1 cellular context compared by ENCODE assay signal in the genomic region with DNA sequence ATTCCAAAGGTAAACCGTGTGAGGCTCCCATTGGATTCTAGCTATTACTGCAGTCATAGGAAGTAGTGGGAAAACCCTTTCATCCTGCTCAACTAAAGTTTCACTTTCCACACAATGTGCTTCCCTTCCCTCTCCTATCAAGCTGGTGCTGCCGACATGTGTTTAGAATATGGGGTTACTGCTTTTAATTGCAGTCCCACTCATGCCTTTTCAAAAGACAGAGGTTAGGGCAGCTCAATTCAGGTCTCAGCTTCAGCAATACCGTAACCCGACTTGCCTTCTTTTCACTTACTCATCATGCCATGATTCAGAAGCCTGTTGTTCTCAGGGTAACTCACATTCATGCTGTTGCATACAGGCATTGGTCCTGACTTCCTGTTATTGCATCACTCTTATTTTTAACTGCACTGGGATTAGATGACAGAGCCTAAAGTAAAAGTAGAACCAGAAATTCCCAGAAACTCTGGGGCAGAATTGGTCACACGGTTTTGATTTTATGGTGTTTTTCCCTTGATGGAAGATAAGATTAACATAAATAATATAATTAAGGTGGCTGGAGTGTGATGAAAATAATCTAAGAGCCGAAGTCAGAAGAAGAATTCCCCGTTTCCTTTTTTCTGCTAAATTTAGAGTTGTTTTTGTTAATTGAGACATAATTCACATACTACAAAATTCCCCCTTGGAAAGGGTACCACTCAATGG.
TF ChIP-seq lines count a peak whose summit lies in the region.

No MANE protein-coding gene starts in this region.

TF ChIP-seq in A549, 52 proteins besides CTCF, POLR2A, EP300 and RAD21 (continued from another document):
- TF ChIP-seq, protein P1, sequence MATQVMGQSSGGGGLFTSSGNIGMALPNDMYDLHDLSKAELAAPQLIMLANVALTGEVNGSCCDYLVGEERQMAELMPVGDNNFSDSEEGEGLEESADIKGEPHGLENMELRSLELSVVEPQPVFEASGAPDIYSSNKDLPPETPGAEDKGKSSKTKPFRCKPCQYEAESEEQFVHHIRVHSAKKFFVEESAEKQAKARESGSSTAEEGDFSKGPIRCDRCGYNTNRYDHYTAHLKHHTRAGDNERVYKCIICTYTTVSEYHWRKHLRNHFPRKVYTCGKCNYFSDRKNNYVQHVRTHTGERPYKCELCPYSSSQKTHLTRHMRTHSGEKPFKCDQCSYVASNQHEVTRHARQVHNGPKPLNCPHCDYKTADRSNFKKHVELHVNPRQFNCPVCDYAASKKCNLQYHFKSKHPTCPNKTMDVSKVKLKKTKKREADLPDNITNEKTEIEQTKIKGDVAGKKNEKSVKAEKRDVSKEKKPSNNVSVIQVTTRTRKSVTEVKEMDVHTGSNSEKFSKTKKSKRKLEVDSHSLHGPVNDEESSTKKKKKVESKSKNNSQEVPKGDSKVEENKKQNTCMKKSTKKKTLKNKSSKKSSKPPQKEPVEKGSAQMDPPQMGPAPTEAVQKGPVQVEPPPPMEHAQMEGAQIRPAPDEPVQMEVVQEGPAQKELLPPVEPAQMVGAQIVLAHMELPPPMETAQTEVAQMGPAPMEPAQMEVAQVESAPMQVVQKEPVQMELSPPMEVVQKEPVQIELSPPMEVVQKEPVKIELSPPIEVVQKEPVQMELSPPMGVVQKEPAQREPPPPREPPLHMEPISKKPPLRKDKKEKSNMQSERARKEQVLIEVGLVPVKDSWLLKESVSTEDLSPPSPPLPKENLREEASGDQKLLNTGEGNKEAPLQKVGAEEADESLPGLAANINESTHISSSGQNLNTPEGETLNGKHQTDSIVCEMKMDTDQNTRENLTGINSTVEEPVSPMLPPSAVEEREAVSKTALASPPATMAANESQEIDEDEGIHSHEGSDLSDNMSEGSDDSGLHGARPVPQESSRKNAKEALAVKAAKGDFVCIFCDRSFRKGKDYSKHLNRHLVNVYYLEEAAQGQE (IDR thresholded peaks at IDR 0.05), result no peak
- TF ChIP-seq CEBPB (IDR thresholded peaks at IDR 0.05), result peak; percentile 86 to 94
- TF ChIP-seq MAFK (IDR thresholded peaks at IDR 0.05; ENCODE audit: partially characterized antibody), result peak; percentile 69
- no peak for TF ChIP-seq POLR2AphosphoS2 (conservative IDR thresholded peaks at IDR 0.05; ENCODE audit: low read length)
- no peak for TF ChIP-seq TFCP2L1 (CRISPR knock-in tag; IDR thresholded peaks at IDR 0.05)
- TF ChIP-seq SREBF2 (IDR thresholded peaks at IDR 0.05), result no peak
- no peak for TF ChIP-seq TP53 (CRISPR knock-in tag; IDR thresholded peaks at IDR 0.05)
- TF ChIP-seq JUN (IDR thresholded peaks at IDR 0.05), result peak in 1 of 2 experiments; percentile 22; a peak in 1 of 5 replicates
- no peak for TF ChIP-seq ZNF302 (CRISPR knock-in tag; IDR thresholded peaks at IDR 0.05)
- TF ChIP-seq, protein P2, sequence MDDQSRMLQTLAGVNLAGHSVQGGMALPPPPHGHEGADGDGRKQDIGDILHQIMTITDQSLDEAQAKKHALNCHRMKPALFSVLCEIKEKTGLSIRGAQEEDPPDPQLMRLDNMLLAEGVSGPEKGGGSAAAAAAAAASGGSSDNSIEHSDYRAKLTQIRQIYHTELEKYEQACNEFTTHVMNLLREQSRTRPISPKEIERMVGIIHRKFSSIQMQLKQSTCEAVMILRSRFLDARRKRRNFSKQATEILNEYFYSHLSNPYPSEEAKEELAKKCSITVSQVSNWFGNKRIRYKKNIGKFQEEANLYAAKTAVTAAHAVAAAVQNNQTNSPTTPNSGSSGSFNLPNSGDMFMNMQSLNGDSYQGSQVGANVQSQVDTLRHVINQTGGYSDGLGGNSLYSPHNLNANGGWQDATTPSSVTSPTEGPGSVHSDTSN (IDR thresholded peaks at IDR 0.05), result no peak
- TF ChIP-seq EHMT2 (IDR thresholded peaks at IDR 0.05; ENCODE audit: low read depth), result no peak
- TF ChIP-seq, protein P3, sequence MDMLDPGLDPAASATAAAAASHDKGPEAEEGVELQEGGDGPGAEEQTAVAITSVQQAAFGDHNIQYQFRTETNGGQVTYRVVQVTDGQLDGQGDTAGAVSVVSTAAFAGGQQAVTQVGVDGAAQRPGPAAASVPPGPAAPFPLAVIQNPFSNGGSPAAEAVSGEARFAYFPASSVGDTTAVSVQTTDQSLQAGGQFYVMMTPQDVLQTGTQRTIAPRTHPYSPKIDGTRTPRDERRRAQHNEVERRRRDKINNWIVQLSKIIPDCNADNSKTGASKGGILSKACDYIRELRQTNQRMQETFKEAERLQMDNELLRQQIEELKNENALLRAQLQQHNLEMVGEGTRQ (IDR thresholded peaks at IDR 0.05), result no peak
- no peak for TF ChIP-seq RFX5 (IDR thresholded peaks at IDR 0.05)
- TF ChIP-seq FOXS1 (CRISPR knock-in tag; IDR thresholded peaks at IDR 0.05), result no peak
- TF ChIP-seq KDM1A (IDR thresholded peaks at IDR 0.05; ENCODE audit: low read depth), result no peak
- TF ChIP-seq CBX8 (IDR thresholded peaks at IDR 0.05), result no peak
- no peak for TF ChIP-seq CHD4 (IDR thresholded peaks at IDR 0.05; ENCODE audit: borderline replicate concordance)
- no peak for TF ChIP-seq RNF2 (IDR thresholded peaks at IDR 0.05; ENCODE audit: borderline replicate concordance, low read depth)
- TF ChIP-seq PHF8 (IDR thresholded peaks at IDR 0.05; ENCODE audit: borderline replicate concordance, low read depth), result no peak
- TF ChIP-seq GATA3 (IDR thresholded peaks at IDR 0.05; ENCODE audit: borderline replicate concordance), result no peak
- TF ChIP-seq HOXB13 (CRISPR knock-in tag; IDR thresholded peaks at IDR 0.05; ENCODE audit: low read depth), result no peak
- TF ChIP-seq CBX2 (IDR thresholded peaks at IDR 0.05; ENCODE audit: borderline replicate concordance, low read depth), result no peak
- TF ChIP-seq JUNB (IDR thresholded peaks at IDR 0.05), result peak; percentile 51
- no peak for TF ChIP-seq HEYL (CRISPR knock-in tag; IDR thresholded peaks at IDR 0.05)
- no peak for TF ChIP-seq NPAS2 (CRISPR knock-in tag; IDR thresholded peaks at IDR 0.05; ENCODE audit: borderline replicate concordance)
- no peak for TF ChIP-seq KDM5A (IDR thresholded peaks at IDR 0.05)
- TF ChIP-seq, protein P4, sequence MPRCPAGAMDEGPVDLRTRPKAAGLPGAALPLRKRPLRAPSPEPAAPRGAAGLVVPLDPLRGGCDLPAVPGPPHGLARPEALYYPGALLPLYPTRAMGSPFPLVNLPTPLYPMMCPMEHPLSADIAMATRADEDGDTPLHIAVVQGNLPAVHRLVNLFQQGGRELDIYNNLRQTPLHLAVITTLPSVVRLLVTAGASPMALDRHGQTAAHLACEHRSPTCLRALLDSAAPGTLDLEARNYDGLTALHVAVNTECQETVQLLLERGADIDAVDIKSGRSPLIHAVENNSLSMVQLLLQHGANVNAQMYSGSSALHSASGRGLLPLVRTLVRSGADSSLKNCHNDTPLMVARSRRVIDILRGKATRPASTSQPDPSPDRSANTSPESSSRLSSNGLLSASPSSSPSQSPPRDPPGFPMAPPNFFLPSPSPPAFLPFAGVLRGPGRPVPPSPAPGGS (IDR thresholded peaks at IDR 0.05), result no peak
- no peak for TF ChIP-seq ZFP36 (IDR thresholded peaks at IDR 0.05; ENCODE audit: borderline replicate concordance, partially characterized antibody)
- TF ChIP-seq, protein P5, sequence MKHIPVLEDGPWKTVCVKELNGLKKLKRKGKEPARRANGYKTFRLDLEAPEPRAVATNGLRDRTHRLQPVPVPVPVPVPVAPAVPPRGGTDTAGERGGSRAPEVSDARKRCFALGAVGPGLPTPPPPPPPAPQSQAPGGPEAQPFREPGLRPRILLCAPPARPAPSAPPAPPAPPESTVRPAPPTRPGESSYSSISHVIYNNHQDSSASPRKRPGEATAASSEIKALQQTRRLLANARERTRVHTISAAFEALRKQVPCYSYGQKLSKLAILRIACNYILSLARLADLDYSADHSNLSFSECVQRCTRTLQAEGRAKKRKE (CRISPR knock-in tag; IDR thresholded peaks at IDR 0.05; ENCODE audit: low read depth), result no peak
- no peak for TF ChIP-seq NR3C1 (IDR thresholded peaks at IDR 0.05)
- no peak for TF ChIP-seq RCOR1 (IDR thresholded peaks at IDR 0.05; ENCODE audit: low read depth, low read length)
- no peak for TF ChIP-seq MYC (IDR thresholded peaks at IDR 0.05; ENCODE audit: borderline replicate concordance, low read length)
- TF ChIP-seq, protein P6, sequence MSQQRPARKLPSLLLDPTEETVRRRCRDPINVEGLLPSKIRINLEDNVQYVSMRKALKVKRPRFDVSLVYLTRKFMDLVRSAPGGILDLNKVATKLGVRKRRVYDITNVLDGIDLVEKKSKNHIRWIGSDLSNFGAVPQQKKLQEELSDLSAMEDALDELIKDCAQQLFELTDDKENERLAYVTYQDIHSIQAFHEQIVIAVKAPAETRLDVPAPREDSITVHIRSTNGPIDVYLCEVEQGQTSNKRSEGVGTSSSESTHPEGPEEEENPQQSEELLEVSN (IDR thresholded peaks at IDR 0.05; ENCODE audit: borderline replicate concordance, low read depth), result no peak
- TF ChIP-seq, protein P7, sequence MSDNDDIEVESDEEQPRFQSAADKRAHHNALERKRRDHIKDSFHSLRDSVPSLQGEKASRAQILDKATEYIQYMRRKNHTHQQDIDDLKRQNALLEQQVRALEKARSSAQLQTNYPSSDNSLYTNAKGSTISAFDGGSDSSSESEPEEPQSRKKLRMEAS (IDR thresholded peaks at IDR 0.05), result peak; percentile 43; the same call in 1 of the 2 replicates
- TF ChIP-seq FOSB (CRISPR knock-in tag; IDR thresholded peaks at IDR 0.05), result no peak
- no peak for TF ChIP-seq SMC3 (IDR thresholded peaks at IDR 0.05)
- TF ChIP-seq EHF (CRISPR knock-in tag; IDR thresholded peaks at IDR 0.05), result no peak
- TF ChIP-seq, protein P8, sequence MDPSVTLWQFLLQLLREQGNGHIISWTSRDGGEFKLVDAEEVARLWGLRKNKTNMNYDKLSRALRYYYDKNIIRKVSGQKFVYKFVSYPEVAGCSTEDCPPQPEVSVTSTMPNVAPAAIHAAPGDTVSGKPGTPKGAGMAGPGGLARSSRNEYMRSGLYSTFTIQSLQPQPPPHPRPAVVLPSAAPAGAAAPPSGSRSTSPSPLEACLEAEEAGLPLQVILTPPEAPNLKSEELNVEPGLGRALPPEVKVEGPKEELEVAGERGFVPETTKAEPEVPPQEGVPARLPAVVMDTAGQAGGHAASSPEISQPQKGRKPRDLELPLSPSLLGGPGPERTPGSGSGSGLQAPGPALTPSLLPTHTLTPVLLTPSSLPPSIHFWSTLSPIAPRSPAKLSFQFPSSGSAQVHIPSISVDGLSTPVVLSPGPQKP (IDR thresholded peaks at IDR 0.05; ENCODE audit: low read depth, low read length), result no peak
- TF ChIP-seq RARB (CRISPR knock-in tag; IDR thresholded peaks at IDR 0.05), result no peak
- no peak for TF ChIP-seq ESRRA (IDR thresholded peaks at IDR 0.05; ENCODE audit: borderline replicate concordance, low read length)
- no peak for TF ChIP-seq HDAC2 (IDR thresholded peaks at IDR 0.05)
- TF ChIP-seq HOXB5 (CRISPR knock-in tag; IDR thresholded peaks at IDR 0.05), result no peak
TF ChIP-seq in A549: peak in this region for 9.
